8 cellular contexts compared by ENCODE assay signal in the genomic region with DNA sequence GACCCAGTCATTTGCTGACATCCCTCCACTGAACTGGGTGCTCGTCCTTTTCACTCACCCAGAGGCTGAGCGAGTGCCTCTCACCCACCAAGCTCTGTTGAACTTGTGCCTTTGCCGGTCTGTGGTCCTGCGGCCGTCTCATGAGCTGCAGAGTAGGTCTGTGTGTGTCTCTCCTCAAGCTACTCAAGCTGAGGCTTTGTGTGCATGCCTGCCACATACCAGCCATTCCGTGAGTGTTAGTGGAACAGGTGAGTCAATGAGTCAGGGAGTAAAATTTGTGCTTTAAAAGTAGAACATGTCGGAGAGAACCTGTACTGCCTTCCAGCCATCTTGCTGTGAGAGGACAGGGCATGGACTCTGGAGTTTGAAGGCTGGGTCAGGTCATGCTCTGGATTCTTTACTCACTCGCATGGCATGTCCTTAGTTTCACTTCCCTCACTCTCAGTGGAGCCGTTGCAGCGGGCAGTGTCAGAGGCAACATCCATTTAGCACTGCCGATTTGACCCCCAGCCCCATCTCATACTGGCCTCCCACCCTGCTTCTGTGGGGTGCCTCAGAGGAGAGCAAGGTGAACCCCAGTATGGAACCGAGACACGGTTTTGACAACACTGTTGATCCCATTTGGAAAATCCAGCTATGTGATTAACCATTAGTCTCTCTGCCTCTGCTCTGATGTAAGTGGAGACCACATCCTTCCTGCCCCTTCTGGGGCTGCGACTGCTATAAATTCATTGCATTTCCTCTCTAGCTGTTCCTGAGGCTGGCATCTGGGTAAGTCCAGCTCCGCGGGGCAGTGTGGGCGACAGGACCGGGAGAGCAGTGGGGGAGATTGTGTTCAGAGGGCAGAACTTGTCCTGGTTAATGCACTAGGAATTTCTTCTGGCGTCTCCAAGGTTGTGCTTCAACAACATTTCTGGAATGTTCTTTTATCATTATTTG. TPM values are rescaled to one million over a fixed set of nuclear protein-coding genes. Genes with fewer than 3 reads are reported as not detected.
DNase-seq lines count a peak whose midpoint lies in the region; ATAC-seq and TF ChIP-seq lines count a peak whose summit lies in the region.

TSS of gene NLRP3 (plus strand) at position 751 of the 939 bp plus-strand sequence. CDS start 2,628 bp downstream, outside the sequence.

- H3K27ac ChIP-seq in epithelial cell of prostate = peak within 1 kb of the TSS; percentile 75
- H3K27ac ChIP-seq in psoas muscle = no peak within 1 kb of the TSS

- H3K9me3 ChIP-seq in psoas muscle = no peaks in the 10 kb centered on the region

- 61 to 67% (median 64%) methylated on average over 19 of the region's 19 CpGs for WGBS in psoas muscle, 3 donors

- no peak for TF ChIP-seq CTCF in psoas muscle (IDR thresholded peaks at IDR 0.05)

- intact Hi-C loops in psoas muscle (cut with DNase I) = no loop called here

- DNase-seq in Jurkat, Clone E6-1 (ENCODE audit: low read depth, low spot score) = peak; percentile 55
- DNase-seq in activated CD4-positive, alpha-beta T cell treated with anti-CD3 and anti-CD28 coated beads for 48 hours = peak; percentile 39
- DNase-seq in epithelial cell of prostate (ENCODE audit: low read depth, low spot score) = peak; percentile 55
- DNase-seq in psoas muscle = peak in 1 of 2 donors; percentile 25
- no peak for DNase-seq in germinal center (ENCODE audit: low spot score)
- no peak for DNase-seq in NCI-H128 (lab: John Stamatoyannopoulos, UW; ENCODE audit: unreplicated experiment)
- DNase-seq in NCI-H2029 (lab: John Stamatoyannopoulos, UW) = no peak

- peaks cover 0 to 1% (median 0%) of the 10 kb centered on the region in 3 donors for H3K27me3 ChIP-seq in psoas muscle (ENCODE audit: insufficient read depth in 3 of 3, low read length in 2 of 3)

- H3K36me3 ChIP-seq in psoas muscle (ENCODE audit: insufficient read depth in 1 of 2, low read depth in 1 of 2) = no peaks in the 10 kb centered on the region

- H3K4me1 ChIP-seq in psoas muscle = no peaks in the 10 kb centered on the region

- peak within 1 kb of the TSS; percentile 17 for H3K4me3 ChIP-seq in Jurkat, Clone E6-1 (ENCODE audit: low read length)
- H3K4me3 ChIP-seq in psoas muscle = peak within 1 kb of the TSS; percentile 38

- ATAC-seq in GM18519 (IDR thresholded peaks at IDR 0.05; ENCODE audit: low FRiP score, unreplicated experiment) (peak; percentile 46), psoas muscle (peak in 1 of 4 donors; percentile 40)

RNA-seq across cellular contexts. Expression of gene NLRP3, which starts in this region (rescaled TPM):
- polyA plus RNA-seq in Jurkat, Clone E6-1 (2012; ENCODE audit: insufficient read depth, insufficient read length) = not detected
- under 1 TPM; 0.27 to 0.98 (median 0.55) TPM for total RNA-seq in psoas muscle
- under 1 TPM; 0.07 to 0.22 (median 0.16) TPM for polyA plus RNA-seq in psoas muscle

Comparison
In these comparisons a context has a peak if more than half of its experiments do, and no peak if none do; other contexts are left out.
1. DNase-seq: peak in Jurkat, Clone E6-1 (single experiment), activated CD4-positive, alpha-beta T cell treated with anti-CD3 and anti-CD28 coated beads for 48 hours (single experiment) and epithelial cell of prostate (single experiment); none in germinal center (single experiment), NCI-H128 (single experiment) and NCI-H2029 (single experiment).